In the genomic region with DNA sequence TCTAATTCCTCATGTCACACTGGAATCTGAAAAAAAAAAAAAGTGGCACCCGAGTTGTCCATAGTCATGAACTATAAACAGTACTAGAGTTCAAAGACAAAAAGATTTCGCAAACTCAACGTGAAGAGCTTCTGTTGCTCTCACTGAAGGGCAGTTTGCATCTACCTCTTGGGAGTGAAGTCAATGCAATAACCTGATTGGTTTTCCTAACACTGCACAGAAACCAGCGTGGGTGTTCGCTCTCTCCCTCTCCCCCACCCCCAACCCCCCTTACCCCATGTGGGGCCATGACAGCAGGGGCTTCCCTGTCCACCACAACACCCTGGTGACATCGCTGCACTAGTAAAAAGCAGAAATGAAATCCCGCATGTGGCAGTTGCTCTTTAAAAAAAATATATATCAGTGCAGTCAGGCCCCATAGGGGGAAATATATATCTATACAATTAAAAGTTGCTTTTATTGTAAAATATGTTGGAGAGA, we compare ENCODE assay signal across 1 cellular context.
TF ChIP-seq lines count a peak whose summit lies in the region.

No MANE protein-coding gene starts in this region.

TF ChIP-seq in GM12878, 131 proteins besides CTCF, POLR2A, EP300 and RAD21 (continued from another document and continues in another):
- 0 out of 2 replicates have a peak, but pooled peaks have one; percentile 18 for TF ChIP-seq ZNF687 (IDR thresholded peaks at IDR 0.05)
- no peak for TF ChIP-seq CUX1 (IDR thresholded peaks at IDR 0.05; ENCODE audit: insufficient replicate concordance, low read depth, low read length)
- TF ChIP-seq FOXK2 (IDR thresholded peaks at IDR 0.05): no peak
- TF ChIP-seq MXI1 (IDR thresholded peaks at IDR 0.05; ENCODE audit: low read depth, low read length): peak; percentile 61; the same call in 1 of the 2 replicates
- TF ChIP-seq KDM1A (IDR thresholded peaks at IDR 0.05; ENCODE audit: borderline replicate concordance): no peak
- TF ChIP-seq BMI1 (IDR thresholded peaks at IDR 0.05; ENCODE audit: borderline replicate concordance): 0 out of 2 replicates have a peak, but pooled peaks have one; percentile 50
- TF ChIP-seq BCL3 (IDR thresholded peaks at IDR 0.05; ENCODE audit: borderline replicate concordance, insufficient read depth, low read depth, low read length, poor library complexity, severe bottlenecking): peak; percentile 29
- TF ChIP-seq, protein P1, sequence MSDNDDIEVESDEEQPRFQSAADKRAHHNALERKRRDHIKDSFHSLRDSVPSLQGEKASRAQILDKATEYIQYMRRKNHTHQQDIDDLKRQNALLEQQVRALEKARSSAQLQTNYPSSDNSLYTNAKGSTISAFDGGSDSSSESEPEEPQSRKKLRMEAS (IDR thresholded peaks at IDR 0.05; ENCODE audit: low read depth, low read length): no peak; the same call in 1 of the 2 replicates
- TF ChIP-seq NFXL1 (IDR thresholded peaks at IDR 0.05; ENCODE audit: borderline replicate concordance): no peak
- TF ChIP-seq ZSCAN29 (IDR thresholded peaks at IDR 0.05): no peak
- no peak for TF ChIP-seq SMAD5 (IDR thresholded peaks at IDR 0.05; ENCODE audit: low read depth)
- peak; percentile 71; the same call in 1 of the 2 replicates for TF ChIP-seq ZBED1 (IDR thresholded peaks at IDR 0.05; ENCODE audit: borderline replicate concordance)
- TF ChIP-seq SIN3A (IDR thresholded peaks at IDR 0.05; ENCODE audit: low read depth, low read length): no peak
- TF ChIP-seq TAF1 (IDR thresholded peaks at IDR 0.05; ENCODE audit: borderline replicate concordance, low read depth, low read length): peak; percentile 27; the same call in 1 of the 2 replicates
- no peak for TF ChIP-seq E2F8 (IDR thresholded peaks at IDR 0.05; ENCODE audit: low read depth, partially characterized antibody)
- TF ChIP-seq, protein P2, sequence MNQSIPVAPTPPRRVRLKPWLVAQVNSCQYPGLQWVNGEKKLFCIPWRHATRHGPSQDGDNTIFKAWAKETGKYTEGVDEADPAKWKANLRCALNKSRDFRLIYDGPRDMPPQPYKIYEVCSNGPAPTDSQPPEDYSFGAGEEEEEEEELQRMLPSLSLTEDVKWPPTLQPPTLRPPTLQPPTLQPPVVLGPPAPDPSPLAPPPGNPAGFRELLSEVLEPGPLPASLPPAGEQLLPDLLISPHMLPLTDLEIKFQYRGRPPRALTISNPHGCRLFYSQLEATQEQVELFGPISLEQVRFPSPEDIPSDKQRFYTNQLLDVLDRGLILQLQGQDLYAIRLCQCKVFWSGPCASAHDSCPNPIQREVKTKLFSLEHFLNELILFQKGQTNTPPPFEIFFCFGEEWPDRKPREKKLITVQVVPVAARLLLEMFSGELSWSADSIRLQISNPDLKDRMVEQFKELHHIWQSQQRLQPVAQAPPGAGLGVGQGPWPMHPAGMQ (IDR thresholded peaks at IDR 0.05; ENCODE audit: borderline replicate concordance): no peak
- no peak for TF ChIP-seq BCLAF1 (IDR thresholded peaks at IDR 0.05)
- no peak for TF ChIP-seq KAT2A (conservative IDR thresholded peaks at IDR 0.05; ENCODE audit: control insufficient read depth, low read depth, low read length)
- TF ChIP-seq BRCA1 (IDR thresholded peaks at IDR 0.05; ENCODE audit: low read depth, low read length): no peak
- no peak for TF ChIP-seq PAX8 (IDR thresholded peaks at IDR 0.05)
- TF ChIP-seq DPF2 (IDR thresholded peaks at IDR 0.05): 0 out of 2 replicates have a peak, but pooled peaks have one; percentile 62
- no peak for TF ChIP-seq ZZZ3 (IDR thresholded peaks at IDR 0.05; ENCODE audit: control insufficient read depth, insufficient read length, low read depth)
- TF ChIP-seq, protein P3, sequence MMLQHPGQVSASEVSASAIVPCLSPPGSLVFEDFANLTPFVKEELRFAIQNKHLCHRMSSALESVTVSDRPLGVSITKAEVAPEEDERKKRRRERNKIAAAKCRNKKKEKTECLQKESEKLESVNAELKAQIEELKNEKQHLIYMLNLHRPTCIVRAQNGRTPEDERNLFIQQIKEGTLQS (IDR thresholded peaks at IDR 0.05; ENCODE audit: borderline replicate concordance, extremely low read depth, low read depth, low read length): no peak
- no peak for TF ChIP-seq NR2F1 (conservative IDR thresholded peaks at IDR 0.05)
- no peak for TF ChIP-seq TCF3 (IDR thresholded peaks at IDR 0.05; ENCODE audit: borderline replicate concordance, insufficient read depth, low read depth, low read length)
- TF ChIP-seq MYB (IDR thresholded peaks at IDR 0.05; ENCODE audit: borderline replicate concordance, low read depth, low read length): peak; percentile 71; the same call in 1 of the 2 replicates
- peak; percentile 74 for TF ChIP-seq PAX5 (IDR thresholded peaks at IDR 0.05; ENCODE audit: borderline replicate concordance, low read depth, low read length)
- peak; percentile 78 for TF ChIP-seq YY1 (IDR thresholded peaks at IDR 0.05; ENCODE audit: low read depth, low read length)
- no peak for TF ChIP-seq RELA (IDR thresholded peaks at IDR 0.05; ENCODE audit: borderline replicate concordance, partially characterized antibody)
- TF ChIP-seq SREBF1 (IDR thresholded peaks at IDR 0.05; ENCODE audit: low read length): no peak
- TF ChIP-seq TCF7 (IDR thresholded peaks at IDR 0.05; ENCODE audit: borderline replicate concordance): no peak
